In the genomic region with DNA sequence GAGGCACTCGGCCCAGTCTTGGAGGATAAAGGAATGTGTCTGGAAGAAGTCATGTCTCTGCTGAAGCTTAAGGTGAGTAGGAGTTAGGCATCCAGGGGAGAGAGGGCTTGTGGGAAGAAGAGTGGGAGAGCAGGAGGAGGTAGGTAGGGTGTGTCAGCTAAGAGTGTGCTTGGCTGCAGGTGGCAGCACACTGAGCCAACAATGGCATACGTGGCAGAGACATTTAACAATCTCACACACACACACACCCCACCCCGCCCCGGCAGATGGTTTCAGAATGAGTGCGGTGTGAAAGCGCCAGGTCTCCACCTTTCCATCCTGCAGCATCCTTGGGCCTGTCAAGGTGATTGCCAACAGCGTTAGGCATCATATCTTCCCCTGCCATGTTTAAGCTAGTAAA, we compare ENCODE assay signal across 13 cellular contexts. TPM values are rescaled to one million over a fixed set of nuclear protein-coding genes. Genes with fewer than 3 reads are reported as not detected.
A peak's percentile ranks its signal among the peaks of the same experiment; 100 is the strongest.
DNase-seq lines count a peak whose midpoint lies in the region; ATAC-seq and TF ChIP-seq lines count a peak whose summit lies in the region.
"Had no signal": no experiment of that assay in that cellular context is flagged by ENCODE, and none has a peak within 500 bp of the region (broad histone marks: within the 10 kb centered on the region; RNA-seq: fewer than 3 reads in every experiment).

No MANE protein-coding gene starts in this region.

- H3K4me1 ChIP-seq in trophoblast cell (ENCODE audit: control insufficient read depth in 1 of 2, insufficient read depth in 2 of 2, low read length in 2 of 2) (no peaks in the 10 kb centered on the region), esophagus muscularis mucosa (peaks cover 0 to 8% (median 7%) of the 10 kb centered on the region in 4 donors)

- peak overlapping the region; percentile 17 for H3K23ac ChIP-seq in trophoblast cell (ENCODE audit: low read length)

- ATAC-seq in GM19351 (IDR thresholded peaks at IDR 0.05; ENCODE audit: unreplicated experiment) (peak; percentile 44), HG03460 (IDR thresholded peaks at IDR 0.05; ENCODE audit: unreplicated experiment) (no peak), HG03139 (IDR thresholded peaks at IDR 0.05; ENCODE audit: unreplicated experiment) (no peak)
- ATAC-seq in activated T-cell treated with anti-CD3 and anti-CD28 coated beads, Interleukin-2, amount 50 U/mL, for 4 hours, result peak; percentile 49 to 58
- ATAC-seq: sciatic nerve had no signal

- no peak overlapping the region for H2AK5ac ChIP-seq in trophoblast cell (ENCODE audit: low read length)

- no peak for TF ChIP-seq POLR2A in esophagus muscularis mucosa (IDR thresholded peaks at IDR 0.05; ENCODE audit: low read depth)

- H3K79me2 ChIP-seq in trophoblast cell (ENCODE audit: control insufficient read depth, insufficient read depth, low read length, poor library complexity), result no peaks in the 10 kb centered on the region

- peaks cover 13% of the 10 kb centered on the region for H3K27me3 Mint-ChIP-seq in activated T-cell treated with anti-CD3 and anti-CD28 coated beads, Interleukin-2, amount 50 U/mL, for 4 hours (ENCODE audit: low read depth)

- no peak overlapping the region for H2BK120ac ChIP-seq in trophoblast cell (ENCODE audit: insufficient read depth, low read length, poor library complexity)

- no CpG with 5 or more reads among the region's 7 CpGs for WGBS in trophoblast cell (ENCODE audit: extremely low coverage, insufficient coverage, insufficient read length)
- WGBS in esophagus muscularis mucosa, result 87% methylated on average over 7 of the region's 7 CpGs

- H2BK12ac ChIP-seq in trophoblast cell (ENCODE audit: low read length), result no peak overlapping the region

- no peak overlapping the region for H4K8ac ChIP-seq in trophoblast cell (ENCODE audit: low read depth, low read length)

- H3K4ac ChIP-seq in trophoblast cell (ENCODE audit: low read depth, low read length), result no peak overlapping the region

- no peak overlapping the region for H2BK5ac ChIP-seq in trophoblast cell (ENCODE audit: low read depth, low read length, poor library complexity)

- H3K27me3 ChIP-seq in trophoblast cell (ENCODE audit: insufficient read depth, low read length) (no peaks in the 10 kb centered on the region), esophagus muscularis mucosa (no peaks in the 10 kb centered on the region)
- H3K27me3 ChIP-seq: heart left ventricle had no signal

- H3K4me2 ChIP-seq in trophoblast cell (ENCODE audit: low read length), result no peak overlapping the region

- H4K91ac ChIP-seq in trophoblast cell (ENCODE audit: low read depth, low read length), result no peak overlapping the region

- H3K36me3 Mint-ChIP-seq in activated T-cell treated with anti-CD3 and anti-CD28 coated beads, Interleukin-2, amount 50 U/mL, for 4 hours (ENCODE audit: insufficient read depth), result no peaks in the 10 kb centered on the region

- H3K27ac ChIP-seq in trophoblast cell (ENCODE audit: low read depth, low read length), result no peak overlapping the region
- H3K27ac ChIP-seq in esophagus muscularis mucosa (replicated peaks in 1 of 4), result no peak overlapping the region
- H3K27ac ChIP-seq: heart left ventricle had no signal

- no peaks in the 10 kb centered on the region for H3K9me3 Mint-ChIP-seq in activated T-cell treated with anti-CD3 and anti-CD28 coated beads, Interleukin-2, amount 50 U/mL, for 4 hours

- no peak overlapping the region for H3K14ac ChIP-seq in trophoblast cell (ENCODE audit: low read length)

- no peak for TF ChIP-seq EP300 in esophagus muscularis mucosa (IDR thresholded peaks at IDR 0.05)

- H3K9me3 ChIP-seq in trophoblast cell (ENCODE audit: insufficient read depth, low read depth, low read length) (peaks cover 2% of the 10 kb centered on the region), esophagus muscularis mucosa (peaks cover 0 to 7% (median 3%) of the 10 kb centered on the region in 4 donors)

- H3K79me1 ChIP-seq in trophoblast cell (ENCODE audit: low read length), result no peaks in the 10 kb centered on the region

- H3K36me3 ChIP-seq in trophoblast cell (ENCODE audit: control insufficient read depth in 1 of 2, insufficient read depth in 2 of 2, low read length in 2 of 2), result no peaks in the 10 kb centered on the region
- H3K36me3 ChIP-seq in esophagus muscularis mucosa, result no peaks in the 10 kb centered on the region
- H3K36me3 ChIP-seq: heart left ventricle had no signal

- H3K18ac ChIP-seq in trophoblast cell (ENCODE audit: low read length), result no peak overlapping the region

- TF ChIP-seq CTCF in GM12873 (IDR thresholded peaks at IDR 0.05; ENCODE audit: insufficient read depth, low read depth, low read length, missing control alignments) (peak; percentile 29), esophagus muscularis mucosa (IDR thresholded peaks at IDR 0.05) (no peak)

- H2AFZ ChIP-seq in trophoblast cell (ENCODE audit: insufficient read depth, low read length, poor library complexity), result no peak overlapping the region

- intact Hi-C loops in esophagus muscularis mucosa (cut with DNase I), result loop anchor here (5.0 kb wide), 1 partner anchor 172 kb away; a partner anchor contains a TSS

- DNase-seq in activated T-cell treated with anti-CD3 and anti-CD28 coated beads, Interleukin-2, amount 50 U/mL, for 4 hours, result no peak
- DNase-seq in trophoblast cell (no peak), esophagus muscularis mucosa (ENCODE audit: extremely low spot score) (no peak)
- DNase-seq: heart left ventricle, HFFc6, midbrain had no signal

- no peak overlapping the region for H3K9ac ChIP-seq in trophoblast cell (ENCODE audit: low read length)

- H4K12ac ChIP-seq in trophoblast cell (ENCODE audit: low read depth, low read length), result no peak overlapping the region

- H3K4me3 Mint-ChIP-seq in activated T-cell treated with anti-CD3 and anti-CD28 coated beads, Interleukin-2, amount 50 U/mL, for 4 hours, result no peak overlapping the region
- H3K4me3 Mint-ChIP-seq: dendritic cell treated with granulocyte-macrophage colony-stimulating factor and Interleukin-4, amounts not matched to agents 40 ng/mL and 50 ng/mL, for 4 days; HFFc6 had no signal

- H3K4me1 Mint-ChIP-seq in activated T-cell treated with anti-CD3 and anti-CD28 coated beads, Interleukin-2, amount 50 U/mL, for 4 hours (ENCODE audit: low read depth), result peaks cover 8% of the 10 kb centered on the region

- H3K4me3 ChIP-seq in trophoblast cell (ENCODE audit: low read depth, low read length) (no peak overlapping the region), esophagus muscularis mucosa (no peak overlapping the region)
- H3K4me3 ChIP-seq: heart left ventricle had no signal

RNA-seq across cellular contexts. Expression of a gene that starts 11.2 kb away (rescaled TPM):
- total RNA-seq in activated T-cell treated with anti-CD3 and anti-CD28 coated beads, Interleukin-2, amount 50 U/mL, for 4 hours, result 10 to 100 TPM; 81.5 to 85.5 (median 81.9) TPM
- 221 and 225 TPM in 2 replicates for polyA plus RNA-seq in trophoblast cell (2013)
- total RNA-seq in esophagus muscularis mucosa, result 100 to 1,000 TPM in 2 of 4 donors, 10 to 100 TPM in 2; 83.1 to 105 (median 99.8) TPM

RNA-seq across cellular contexts. Expression of a gene that starts 41.9 kb away (rescaled TPM):
- total RNA-seq in activated T-cell treated with anti-CD3 and anti-CD28 coated beads, Interleukin-2, amount 50 U/mL, for 4 hours, result not detected
- polyA plus RNA-seq in trophoblast cell (2013), result 0.14 TPM in 1 of 2 replicates, not detected in the other
- not detected for total RNA-seq in esophagus muscularis mucosa
- total RNA-seq: heart left ventricle, sciatic nerve, subcutaneous adipose tissue had no signal
- polyA plus RNA-seq: heart left ventricle had no signal

Comparison
In these comparisons a context has a peak if more than half of its experiments do, and no peak if none do; other contexts are left out.
1. ATAC-seq: peak in GM19351 (single experiment) and activated T-cell treated with anti-CD3 and anti-CD28 coated beads, Interleukin-2, amount 50 U/mL, for 4 hours (2 of 2); none in HG03460 (single experiment) and HG03139 (single experiment).